8 cellular contexts compared by ENCODE assay signal in the genomic region with DNA sequence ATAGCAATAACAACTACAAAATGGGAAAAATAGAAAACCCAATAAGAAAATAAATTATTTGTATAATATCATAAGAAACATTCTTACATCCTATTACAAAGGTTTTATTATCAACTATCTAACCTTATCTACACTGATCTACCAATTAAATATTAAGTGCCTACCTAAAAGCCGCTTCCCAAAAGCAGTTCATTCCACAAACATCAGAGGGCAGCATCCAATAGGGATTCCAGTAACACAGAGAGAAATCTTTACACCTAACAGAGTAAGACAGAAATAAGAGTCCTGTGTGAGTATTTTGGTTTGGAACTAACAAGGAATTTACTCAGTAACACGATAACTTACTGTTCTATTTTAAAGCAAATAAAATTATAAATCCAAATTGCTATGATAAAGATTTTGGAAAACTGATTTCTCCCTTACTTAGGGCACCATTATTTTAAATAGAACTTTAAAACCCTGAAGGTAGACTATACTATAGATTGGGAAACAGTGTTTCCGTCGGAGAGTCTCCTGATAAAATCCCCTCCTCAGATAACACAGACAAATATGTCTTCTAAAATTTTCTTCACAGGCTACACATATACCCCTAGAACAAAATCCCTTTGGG. TPM values are rescaled to one million over a fixed set of nuclear protein-coding genes. Genes with fewer than 3 reads are reported as not detected.
DNase-seq lines count a peak whose midpoint lies in the region; ATAC-seq and TF ChIP-seq lines count a peak whose summit lies in the region.

No MANE protein-coding gene starts in this region.

- POLR2A ChIA-PET in AG04449 (lab: Yijun Ruan, JAX) = no interaction called here

- no peak overlapping the region for H3K27ac ChIP-seq in ascending aorta

- peaks cover 5 to 10% of the 10 kb centered on the region in 2 donors for H3K4me1 ChIP-seq in ascending aorta

- intact Hi-C loops in ascending aorta (cut with DNase I) = loop anchor here (1.0 kb wide), 2 partner anchors 15 to 203 kb away; partner anchors contain the start of gene GXYLT1

- H3K27me3 ChIP-seq in ascending aorta = no peaks in the 10 kb centered on the region

- no peak for DNase-seq in AG04449 (ENCODE audit: low read depth, low spot score)
- peak; percentile 75 for DNase-seq in NCI-H2171 treated with DMSO at 0.1 percent for 48 hours (lab: John Stamatoyannopoulos, UW)
- DNase-seq in ascending aorta (ENCODE audit: low spot score in 2 of 2) = no peak
- peak; percentile 21 for DNase-seq in hepatic stellate cell (ENCODE audit: low spot score)
- DNase-seq in smooth muscle cell of the brain vasculature (ENCODE audit: low read depth, low spot score) = peak; percentile 55

- H3K9me3 ChIP-seq in ascending aorta = no peaks in the 10 kb centered on the region

- no peaks in the 10 kb centered on the region for H3K36me3 ChIP-seq in ascending aorta

- TF ChIP-seq CTCF in AG04449 (IDR thresholded peaks at IDR 0.05; ENCODE audit: insufficient read depth, low read length, missing control alignments) (peak; percentile 63), GM12872 (IDR thresholded peaks at IDR 0.05; ENCODE audit: insufficient read depth, low read depth, low read length) (peak; percentile 44; the same call in 2 of the 3 replicates), ascending aorta (IDR thresholded peaks at IDR 0.05) (peak; percentile 62 to 82 (median 76))

- ATAC-seq in GM19455 (IDR thresholded peaks at IDR 0.05; ENCODE audit: unreplicated experiment) (no peak), HG03521 (IDR thresholded peaks at IDR 0.05; ENCODE audit: unreplicated experiment) (no peak)

- no peak overlapping the region for H3K4me3 ChIP-seq in AG04449 (ENCODE audit: low read depth, low read length)
- no peak overlapping the region for H3K4me3 ChIP-seq in ascending aorta

- CTCF ChIA-PET in AG04449 (lab: Yijun Ruan, JAX) = interaction anchor here (0.7 to 5.2 kb wide), 6 partner anchors 202 to 440 kb away, joined by 3 to 56 read pairs (median 8); no protein-coding TSS in a partner anchor

RNA-seq across cellular contexts. Expression of gene GXYLT1, which starts 15.0 kb away (rescaled TPM):
- total RNA-seq in ascending aorta = 12.3 TPM

Comparison
In these comparisons a context has a peak if more than half of its experiments do, and no peak if none do; other contexts are left out.
1. DNase-seq: peak in NCI-H2171 treated with DMSO at 0.1 percent for 48 hours (single experiment), hepatic stellate cell (single experiment) and smooth muscle cell of the brain vasculature (single experiment); none in AG04449 (single experiment) and ascending aorta (0 of 2).
2. Peak in every context shown above with its lines, with median percentiles within 50 percentile points of each other: CTCF ChIP-seq.